ENCODE assay signal across 13 cellular contexts in the genomic region with DNA sequence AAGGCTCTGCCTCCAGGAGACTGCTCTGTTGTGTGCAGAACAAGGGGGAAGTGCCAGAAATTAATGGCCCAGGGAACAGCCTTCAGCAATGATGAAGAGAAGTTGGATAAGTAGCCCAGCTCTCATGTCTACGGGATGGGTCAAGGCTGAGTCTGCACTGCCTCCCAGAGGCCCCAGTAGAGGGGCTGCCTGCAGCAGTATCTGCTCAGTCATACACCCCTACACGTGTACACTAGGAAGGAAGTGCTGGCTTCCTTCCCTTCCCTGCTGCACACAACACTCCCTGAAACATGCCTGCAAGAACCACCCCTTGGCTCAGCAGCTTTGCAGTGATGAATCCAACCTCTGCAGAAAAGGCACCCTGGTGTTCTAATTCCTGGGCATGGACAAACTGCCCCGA. TPM values are rescaled to one million over a fixed set of nuclear protein-coding genes. Genes with fewer than 3 reads are reported as not detected.
DNase-seq lines count a peak whose midpoint lies in the region; ATAC-seq, FAIRE-seq and TF ChIP-seq lines count a peak whose summit lies in the region.
"Had no signal": no experiment of that assay in that cellular context is flagged by ENCODE, and none has a peak within 500 bp of the region (broad histone marks: within the 10 kb centered on the region; RNA-seq: fewer than 3 reads in every experiment).

No MANE protein-coding gene starts in this region.

- H4K91ac ChIP-seq in H1 (replicated peaks; ENCODE audit: insufficient read length, low read length) = no peak overlapping the region

- no peak for TF ChIP-seq EP300 in H1 (IDR thresholded peaks at IDR 0.05; ENCODE audit: borderline replicate concordance in 1 of 2, low read depth in 2 of 2, low read length in 2 of 2)

- WGBS in H1 (ENCODE audit: extremely low coverage in 1 of 2, insufficient coverage in 1 of 2, insufficient read length in 1 of 2, insufficient replicate concordance in 2 of 2, low coverage in 1 of 2, low lambda C conversion rate in 2 of 2, missing lambda C conversion rate in 1 of 2), 2 experiments = 76% methylated on average over 3 of the region's 3 CpGs; no CpG with 5 or more reads in 1 of the 2 experiments

- FAIRE-seq in H1 (lab: Jason Lieb, UNC) (no peak), GM12892 (lab: Jason Lieb, UNC) (no peak)

- H3K4ac ChIP-seq in H1 (replicated peaks; ENCODE audit: insufficient read length, low read depth, low read length) = no peak overlapping the region

- CTCF ChIA-PET in H1 (lab: Charles Lee; ENCODE audit: partially characterized antibody) = interaction anchor here (1.3 kb wide), 1 partner anchor 30 kb away, joined by 6 read pairs; no protein-coding TSS in a partner anchor

- peak; percentile 10 to 29; a peak in 2 of 4 replicates for TF ChIP-seq RAD21 in H1 (IDR thresholded peaks at IDR 0.05 in 1 of 2, conservative IDR thresholded peaks at IDR 0.05 in 1 of 2; ENCODE audit: low read depth in 2 of 2, low read length in 2 of 2)

- H3K23ac ChIP-seq in H1 (ENCODE audit: insufficient read length) = no peak overlapping the region

- TF ChIP-seq POLR2A in NB4 (IDR thresholded peaks at IDR 0.05; ENCODE audit: extremely low read depth, insufficient read length) = no peak
- TF ChIP-seq POLR2A in H1 (IDR thresholded peaks at IDR 0.05; ENCODE audit: control extremely low read depth in 1 of 2, low read depth in 2 of 2, low read length in 2 of 2) = no peak
- no peak for TF ChIP-seq POLR2A in GM12892 (IDR thresholded peaks at IDR 0.05; ENCODE audit: low read depth, low read length)

- H3K4me3 ChIP-seq in NB4 (ENCODE audit: low read depth, low read length) = no peak overlapping the region
- no peak overlapping the region for H3K4me3 ChIP-seq in H1 (ENCODE audit: extremely low read depth in 1 of 4, insufficient read depth in 2 of 4, low read depth in 3 of 4, low read length in 4 of 4)
- H3K4me3 ChIP-seq in osteoblast (ENCODE audit: insufficient read depth, low read length) = no peak overlapping the region
- H3K4me3 ChIP-seq: upper lobe of left lung had no signal

- no peak overlapping the region for H3K14ac ChIP-seq in H1 (ENCODE audit: insufficient read length)

- H3K79me2 ChIP-seq in H1 (ENCODE audit: control insufficient read depth in 1 of 2, insufficient read depth in 2 of 2, low read length in 2 of 2) (no peaks in the 10 kb centered on the region), osteoblast (ENCODE audit: insufficient read depth, low read length) (no peaks in the 10 kb centered on the region)

- no peak overlapping the region for H2BK20ac ChIP-seq in H1 (ENCODE audit: low read length)

- H2BK5ac ChIP-seq in H1 (ENCODE audit: low read depth, low read length) = no peak overlapping the region

- no peak overlapping the region for H2BK15ac ChIP-seq in H1 (ENCODE audit: low read length)

- H3K27me3 ChIP-seq in H1 (replicated peaks in 1 of 4; ENCODE audit: control insufficient read depth in 3 of 4, extremely low read depth in 1 of 4, insufficient read depth in 3 of 4, low read length in 3 of 4) = no peaks in the 10 kb centered on the region
- no peaks in the 10 kb centered on the region for H3K27me3 ChIP-seq in osteoblast (ENCODE audit: insufficient read depth, low read length)
- H3K27me3 ChIP-seq: upper lobe of left lung had no signal

- no peak overlapping the region; the same call in 1 of the 2 replicates for H3K18ac ChIP-seq in H1 (ENCODE audit: extremely low read depth, low read length)

- H3K9ac ChIP-seq in H1 (replicated peaks in 1 of 4; ENCODE audit: extremely low read depth in 1 of 4, low read depth in 3 of 4, low read length in 3 of 4) = no peak overlapping the region

- H4K20me1 ChIP-seq in H1 (replicated peaks in 1 of 2; ENCODE audit: control insufficient read depth in 1 of 2, insufficient read depth in 2 of 2, low read length in 2 of 2) (no peaks in the 10 kb centered on the region), osteoblast (ENCODE audit: insufficient read depth, low read length) (no peaks in the 10 kb centered on the region)

- no peaks in the 10 kb centered on the region for H3K36me3 ChIP-seq in H1 (ENCODE audit: control insufficient read depth in 2 of 4, insufficient read depth in 4 of 4, low read length in 3 of 4)
- H3K36me3 ChIP-seq in osteoblast (ENCODE audit: insufficient read depth, low read length) = no peaks in the 10 kb centered on the region
- H3K36me3 ChIP-seq: upper lobe of left lung had no signal

- peaks cover 5% of the 10 kb centered on the region; the same call in 1 of the 2 replicates for H3K23me2 ChIP-seq in H1 (ENCODE audit: low read depth, low read length)

- intact Hi-C loops in posterior vena cava (cut with DNase I) = no loop called here

- H3K27ac ChIP-seq in H1 (ENCODE audit: low read depth, low read length) = no peak overlapping the region
- no peak overlapping the region for H3K27ac ChIP-seq in osteoblast (ENCODE audit: low read depth, low read length)
- H3K27ac ChIP-seq: upper lobe of left lung had no signal

- H3K4me1 ChIP-seq in H1 (replicated peaks in 1 of 4; ENCODE audit: control insufficient read depth in 3 of 4, insufficient read depth in 4 of 4, low read length in 3 of 4) (peaks cover 0 to 5% (median under 1%) of the 10 kb centered on the region in 4 experiments; a peak in 3 of 7 replicates), osteoblast (ENCODE audit: insufficient read depth, low read length) (peaks cover 3% of the 10 kb centered on the region)

- no peaks in the 10 kb centered on the region for H3K79me1 ChIP-seq in H1 (ENCODE audit: low read depth, low read length)

- no peak overlapping the region for H3K56ac ChIP-seq in H1 (replicated peaks; ENCODE audit: insufficient read length, low read depth, low read length)

- no peak overlapping the region for H2AK5ac ChIP-seq in H1 (ENCODE audit: low read depth, low read length)

- H2AFZ ChIP-seq in H1 (ENCODE audit: low read length) (0 out of 2 replicates have a peak overlapping the region, but pooled peaks have one; percentile 40), osteoblast (ENCODE audit: low read length) (no peak overlapping the region)

- H2BK12ac ChIP-seq in H1 (ENCODE audit: low read depth, low read length) = no peak overlapping the region

- H3K4me2 ChIP-seq in H1 (ENCODE audit: insufficient read depth in 1 of 2, low read depth in 2 of 2, low read length in 2 of 2) (no peak overlapping the region), osteoblast (ENCODE audit: insufficient read depth, low read length) (no peak overlapping the region)

- no peak overlapping the region for H2BK120ac ChIP-seq in H1 (replicated peaks; ENCODE audit: low read depth, low read length)

- POLR2A ChIA-PET in H1 (lab: Charles Lee; ENCODE audit: partially characterized antibody) = no interaction called here

- H3K9me3 ChIP-seq in H1 (ENCODE audit: insufficient read depth in 2 of 2, low read depth in 1 of 2, low read length in 1 of 2) (no peaks in the 10 kb centered on the region), osteoblast (ENCODE audit: low read depth, low read length) (no peaks in the 10 kb centered on the region)
- H3K9me3 ChIP-seq: upper lobe of left lung had no signal

- no peak overlapping the region for H4K8ac ChIP-seq in H1 (ENCODE audit: extremely low read depth, insufficient read depth, low read length)

- TF ChIP-seq CTCF in GM10266 (IDR thresholded peaks at IDR 0.05; ENCODE audit: control insufficient read depth, insufficient read depth, low read depth, missing control alignments) (no peak), NB4 (IDR thresholded peaks at IDR 0.05; ENCODE audit: low read depth, low read length) (peak; percentile 12), H1 (IDR thresholded peaks at IDR 0.05; ENCODE audit: control extremely low read depth in 1 of 3, insufficient read depth in 1 of 3, low read depth in 1 of 3, low read length in 3 of 3) (no peak), osteoblast (IDR thresholded peaks at IDR 0.05; ENCODE audit: extremely low read depth, low read depth, low read length) (no peak)

- H4K5ac ChIP-seq in H1 (ENCODE audit: insufficient read length, low read depth, low read length) = no peak overlapping the region

- no peak for ATAC-seq in HG03025 (IDR thresholded peaks at IDR 0.05; ENCODE audit: low FRiP score, unreplicated experiment)

- DNase-seq in GM10266 (ENCODE audit: extremely low spot score) (peak; percentile 3), NB4 (ENCODE audit: low read depth) (peak; percentile 60), H1 (ENCODE audit: low read depth in 1 of 2, low spot score in 2 of 2) (no peak), posterior vena cava (ENCODE audit: low spot score) (peak; percentile 26), osteoblast (ENCODE audit: insufficient read length, low spot score, missing footprints) (no peak), GM12892 (ENCODE audit: insufficient read length) (no peak)
- DNase-seq: activated CD4-positive, alpha-beta T cell treated with anti-CD3 and anti-CD28 coated beads for 48 hours; activated naive CD4-positive, alpha-beta T cell treated with anti-CD3 and anti-CD28 coated beads, Interleukin-2, amount 50 U/mL, for 16 hours; effector CD8-positive, alpha-beta T cell; NCI-H1694 treated with DMSO at 0.1 percent for 48 hours; RPMI8226; upper lobe of left lung had no signal

TF ChIP-seq in H1, 55 proteins besides CTCF, POLR2A, EP300 and RAD21 (continues in another document):
- no peak for TF ChIP-seq SP2 (IDR thresholded peaks at IDR 0.05; ENCODE audit: low read length)

RNA-seq across cellular contexts. Expression of a gene that starts 54.5 kb away (rescaled TPM):
- total RNA-seq in H1 (2021; fragmentation: NEBNext Ultra II Directional; extraction: Animal tissue kit (Norgen Biotek cat#: 25700)) = 59.3 and 64.3 TPM in 2 replicates
- 15.4 and 27.7 TPM in 2 replicates for polyA plus RNA-seq in H1 (2011; rRNA removed)
- 43.2 TPM for polyA plus RNA-seq in H1 (2011; cell fraction: cytosol; rRNA removed)
- 13.8 TPM for polyA plus RNA-seq in H1 (2011; cell fraction: nucleus; rRNA removed)
- polyA plus RNA-seq in H1 (2012, experiment 1 of 2) = 35.6 to 48.9 TPM (median 37.9 TPM) in 4 replicates
- 11.4 TPM for polyA plus RNA-seq in H1 (2012, experiment 2 of 2)
- polyA plus RNA-seq in H1 (2013, experiment 1 of 2) = 46.8 TPM
- polyA plus RNA-seq in H1 (2013, experiment 2 of 2) = 45.1 TPM
- polyA minus RNA-seq in H1 (2011; rRNA and poly(A)+ RNA removed) = 46.6 and 74.6 TPM in 2 replicates
- polyA minus RNA-seq in H1 (2011; cell fraction: cytosol; rRNA and poly(A)+ RNA removed) = 24.0 TPM
- polyA minus RNA-seq in H1 (2011; cell fraction: nucleus; rRNA and poly(A)+ RNA removed) = 83.1 TPM
- total RNA-seq in posterior vena cava = 10 to 100 TPM; 43.1 to 51.1 TPM
- total RNA-seq in osteoblast = 72.8 and 86.1 TPM in 2 replicates
- polyA plus RNA-seq in GM12892 (2012; ENCODE audit: missing spikeins) = 50.5 TPM

Comparison
In these comparisons a context has a peak if more than half of its experiments do, and no peak if none do; other contexts are left out.
1. DNase-seq: peak in GM10266 (single experiment), NB4 (single experiment) and posterior vena cava (single experiment); none in H1 (0 of 2), osteoblast (single experiment) and GM12892 (single experiment).